ENCODE assay signal across 7 cellular contexts in genomic region chr7:90412458-90413184, GRCh38. TPM values are rescaled to one million over a fixed set of nuclear protein-coding genes. Genes with fewer than 3 reads are reported as not detected.
DNase-seq lines count a peak whose midpoint lies in the region; ATAC-seq, FAIRE-seq and TF ChIP-seq lines count a peak whose summit lies in the region.

No MANE protein-coding gene starts in this region.

- CTCF ChIA-PET in activated CD8-positive, alpha-beta T cell treated with anti-CD3 and anti-CD28 coated beads, Interleukin-2, amount 10 ng/mL, durations not matched to agents 7 days and 5 days (lab: Charles Lee), result no interaction called here

- POLR2A ChIA-PET in activated CD8-positive, alpha-beta T cell treated with anti-CD3 and anti-CD28 coated beads, Interleukin-2, amount 10 ng/mL, durations not matched to agents 7 days and 5 days (lab: Charles Lee), result no interaction called here

- H3K27ac Mint-ChIP-seq in activated CD8-positive, alpha-beta T cell treated with anti-CD3 and anti-CD28 coated beads, Interleukin-2, amount 10 ng/mL, durations not matched to agents 7 days and 5 days, result no peak overlapping the region

- FAIRE-seq in HTR-8/SVneo (lab: Jason Lieb, UNC), result no peak

- no peaks in the 10 kb centered on the region for H3K27me3 Mint-ChIP-seq in activated CD8-positive, alpha-beta T cell treated with anti-CD3 and anti-CD28 coated beads, Interleukin-2, amount 10 ng/mL, durations not matched to agents 7 days and 5 days (ENCODE audit: low read depth)

- peak; percentile 35 for TF ChIP-seq CTCF in GM13976 (IDR thresholded peaks at IDR 0.05; ENCODE audit: borderline replicate concordance, control extremely low read depth, extremely low read depth, insufficient read depth, missing control alignments)

- H3K9me3 Mint-ChIP-seq in activated CD8-positive, alpha-beta T cell treated with anti-CD3 and anti-CD28 coated beads, Interleukin-2, amount 10 ng/mL, durations not matched to agents 7 days and 5 days (ENCODE audit: insufficient read depth), result no peaks in the 10 kb centered on the region

- no peaks in the 10 kb centered on the region for H3K4me1 Mint-ChIP-seq in activated CD8-positive, alpha-beta T cell treated with anti-CD3 and anti-CD28 coated beads, Interleukin-2, amount 10 ng/mL, durations not matched to agents 7 days and 5 days (ENCODE audit: low read depth)

- DNase-seq in GM13976 (ENCODE audit: low spot score), result no peak
- peak; percentile 28 for DNase-seq in activated CD8-positive, alpha-beta T cell treated with anti-CD3 and anti-CD28 coated beads, Interleukin-2, amount 10 ng/mL, durations not matched to agents 7 days and 5 days
- peak; percentile 10 for DNase-seq in left kidney (ENCODE audit: low read depth, low spot score)
- no peak for DNase-seq in Ammon's horn (ENCODE audit: low spot score)
- no peak for DNase-seq in HTR-8/SVneo (ENCODE audit: insufficient read length, low spot score)
- no peak for DNase-seq in SK-N-DZ (ENCODE audit: low spot score)

- H3K4me3 Mint-ChIP-seq in activated CD8-positive, alpha-beta T cell treated with anti-CD3 and anti-CD28 coated beads, Interleukin-2, amount 10 ng/mL, durations not matched to agents 7 days and 5 days, result no peak overlapping the region

- ATAC-seq in HG03354 (IDR thresholded peaks at IDR 0.05; ENCODE audit: poor library complexity, severe bottlenecking, unreplicated experiment), result peak; percentile 62
- no peak for ATAC-seq in activated CD8-positive, alpha-beta T cell treated with anti-CD3 and anti-CD28 coated beads, Interleukin-2, amount 10 ng/mL, durations not matched to agents 7 days and 5 days

- in situ Hi-C loops in GM13976 (cut with MboI; ENCODE audit: low sequenced_read_pairs, unreplicated experiment), result no loop called here

- H3K36me3 Mint-ChIP-seq in activated CD8-positive, alpha-beta T cell treated with anti-CD3 and anti-CD28 coated beads, Interleukin-2, amount 10 ng/mL, durations not matched to agents 7 days and 5 days (ENCODE audit: low read depth), result no peaks in the 10 kb centered on the region

RNA-seq across cellular contexts. Expression of gene CLDN12, which starts 9.4 kb away (rescaled TPM):
- 1 to 10 TPM; 1.7 to 2.6 TPM for total RNA-seq in activated CD8-positive, alpha-beta T cell treated with anti-CD3 and anti-CD28 coated beads, Interleukin-2, amount 10 ng/mL, durations not matched to agents 7 days and 5 days
- 38.9 and 39.4 TPM in 2 replicates for polyA plus RNA-seq in SK-N-DZ (2014; cell fraction: cytosol; rRNA removed)
- polyA plus RNA-seq in SK-N-DZ (2014; cell fraction: nucleus; rRNA removed), result 32.2 and 48.5 TPM in 2 replicates

RNA-seq across cellular contexts. Expression of gene PTTG1IP2, which starts 56.8 kb away (rescaled TPM):
- total RNA-seq in activated CD8-positive, alpha-beta T cell treated with anti-CD3 and anti-CD28 coated beads, Interleukin-2, amount 10 ng/mL, durations not matched to agents 7 days and 5 days, result not detected
- not detected in 2 replicates for polyA plus RNA-seq in SK-N-DZ (2014; cell fraction: cytosol; rRNA removed)
- polyA plus RNA-seq in SK-N-DZ (2014; cell fraction: nucleus; rRNA removed), result not detected in 2 replicates

Comparison
In these comparisons a context has a peak if more than half of its experiments do, and no peak if none do; other contexts are left out.
1. DNase-seq: peak in activated CD8-positive, alpha-beta T cell treated with anti-CD3 and anti-CD28 coated beads, Interleukin-2, amount 10 ng/mL, durations not matched to agents 7 days and 5 days (single experiment) and left kidney (single experiment); none in GM13976 (single experiment), Ammon's horn (single experiment), HTR-8/SVneo (single experiment) and SK-N-DZ (single experiment).